Comparison of ENCODE assay signal across 1 cellular context in the genomic region with DNA sequence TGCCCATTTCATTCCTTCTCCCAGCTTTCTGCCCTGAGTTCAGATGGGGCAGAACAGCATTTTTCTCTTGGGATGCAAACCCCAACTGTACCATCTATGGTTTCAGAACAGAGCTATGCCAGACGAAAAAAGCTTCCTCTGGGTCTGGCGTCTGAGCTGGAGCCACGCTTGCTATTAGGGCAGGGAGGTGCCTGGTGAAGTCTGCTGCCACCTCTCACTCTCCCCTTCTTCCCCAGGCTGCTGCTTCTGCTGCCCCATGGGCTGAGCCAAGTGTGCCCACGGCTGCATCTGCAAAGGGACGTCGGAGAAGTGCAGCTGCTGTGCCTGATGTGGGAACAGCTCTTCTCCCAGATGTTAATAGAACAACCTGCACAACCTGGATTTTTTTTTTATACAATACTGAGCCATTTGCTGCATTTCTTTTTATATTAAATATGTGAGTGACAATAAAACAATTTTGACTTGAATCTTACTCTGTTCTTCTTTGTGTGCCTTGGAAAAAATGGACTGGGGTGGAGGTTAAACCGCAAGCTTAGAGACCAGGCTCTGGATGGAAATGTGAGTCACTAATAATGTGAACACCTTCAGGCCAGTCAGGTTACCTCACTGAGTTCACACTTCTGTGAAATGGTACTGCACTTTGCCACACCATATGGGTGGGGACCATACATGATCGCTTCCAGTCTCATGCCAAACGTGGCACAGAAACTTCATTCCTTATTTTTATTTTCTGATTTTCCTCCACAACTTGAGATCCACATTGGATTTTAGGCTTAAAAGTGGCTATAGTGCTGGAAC.
TF ChIP-seq lines count a peak whose summit lies in the region.

No MANE protein-coding gene starts in this region.

TF ChIP-seq in endothelial cell of umbilical vein, 7 proteins besides CTCF, POLR2A, EP300 and RAD21 (continued from another document):
- TF ChIP-seq FOS (IDR thresholded peaks at IDR 0.05; ENCODE audit: borderline replicate concordance, insufficient read depth, low read length) (no peak), POLR2AphosphoS5 (IDR thresholded peaks at IDR 0.05; ENCODE audit: insufficient read depth, low read depth, low read length) (no peak), MYC (IDR thresholded peaks at IDR 0.05; ENCODE audit: low read depth, low read length) (no peak), EZH2 (IDR thresholded peaks at IDR 0.05; ENCODE audit: borderline replicate concordance, low read depth, low read length, severe bottlenecking) (no peak)
